ENCODE assay signal across 1 cellular context in the genomic region with DNA sequence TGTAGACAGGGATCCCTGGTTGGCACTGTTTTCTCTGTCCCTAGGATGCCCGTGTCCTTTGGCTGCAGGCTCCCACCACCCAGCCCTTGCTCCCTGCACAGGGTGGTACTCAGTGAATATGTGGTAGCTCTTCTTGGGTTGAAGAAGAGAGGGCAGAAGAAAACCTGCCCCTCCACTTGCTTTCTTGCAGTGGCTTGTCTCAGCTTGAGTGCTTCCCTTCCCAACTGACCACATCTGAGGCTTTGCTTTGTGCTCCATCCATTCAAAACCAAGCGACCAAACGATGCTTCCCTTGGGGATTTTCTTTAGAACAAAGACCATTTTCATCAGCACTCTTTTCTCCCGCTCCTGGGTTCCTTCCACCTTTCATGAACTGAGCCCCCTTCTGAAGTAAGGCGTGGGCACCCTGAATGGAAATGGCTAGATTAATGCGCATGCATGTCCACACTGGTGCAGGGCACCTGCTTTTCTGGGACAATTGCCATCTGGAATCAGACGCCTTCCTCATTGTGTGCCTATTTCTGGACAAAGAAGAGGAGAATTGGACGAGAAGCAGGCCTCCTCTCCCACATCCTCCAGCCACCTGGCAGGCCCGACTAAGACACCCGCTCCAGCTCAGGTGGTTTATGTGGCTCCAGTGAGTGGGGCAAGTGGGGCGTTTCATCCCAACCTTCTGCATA.
TF ChIP-seq lines count a peak whose summit lies in the region.

No MANE protein-coding gene starts in this region.

TF ChIP-seq in H1, 55 proteins besides CTCF, POLR2A, EP300 and RAD21:
- TF ChIP-seq RFX5 (IDR thresholded peaks at IDR 0.05; ENCODE audit: borderline replicate concordance, low read depth, low read length) (no peak), GABPA (IDR thresholded peaks at IDR 0.05; ENCODE audit: borderline replicate concordance, insufficient read depth, low read length) (no peak), CBX5 (IDR thresholded peaks at IDR 0.05; ENCODE audit: low read depth, low read length) (no peak), CHD1 (IDR thresholded peaks at IDR 0.05; ENCODE audit: low read depth, low read length) (no peak), GTF2F1 (IDR thresholded peaks at IDR 0.05; ENCODE audit: borderline replicate concordance, low read depth, low read length) (no peak), YY1 (IDR thresholded peaks at IDR 0.05; ENCODE audit: low read depth, low read length) (no peak), KDM5A (IDR thresholded peaks at IDR 0.05; ENCODE audit: low read length) (no peak), CEBPB (IDR thresholded peaks at IDR 0.05; ENCODE audit: low read depth, low read length) (no peak), SP2 (IDR thresholded peaks at IDR 0.05; ENCODE audit: low read length) (no peak), RXRA (IDR thresholded peaks at IDR 0.05; ENCODE audit: insufficient read depth, low read depth, low read length) (no peak), EZH2 (IDR thresholded peaks at IDR 0.05; ENCODE audit: low read depth, low read length, severe bottlenecking) (no peak), SIRT6 (IDR thresholded peaks at IDR 0.05; ENCODE audit: low read length) (no peak), MAFK (IDR thresholded peaks at IDR 0.05; ENCODE audit: low read depth, low read length) (no peak), TAF7 (optimal IDR thresholded peaks at IDR 0.05; ENCODE audit: borderline replicate concordance, low read depth, low read length) (no peak)
- TF ChIP-seq, protein P1, sequence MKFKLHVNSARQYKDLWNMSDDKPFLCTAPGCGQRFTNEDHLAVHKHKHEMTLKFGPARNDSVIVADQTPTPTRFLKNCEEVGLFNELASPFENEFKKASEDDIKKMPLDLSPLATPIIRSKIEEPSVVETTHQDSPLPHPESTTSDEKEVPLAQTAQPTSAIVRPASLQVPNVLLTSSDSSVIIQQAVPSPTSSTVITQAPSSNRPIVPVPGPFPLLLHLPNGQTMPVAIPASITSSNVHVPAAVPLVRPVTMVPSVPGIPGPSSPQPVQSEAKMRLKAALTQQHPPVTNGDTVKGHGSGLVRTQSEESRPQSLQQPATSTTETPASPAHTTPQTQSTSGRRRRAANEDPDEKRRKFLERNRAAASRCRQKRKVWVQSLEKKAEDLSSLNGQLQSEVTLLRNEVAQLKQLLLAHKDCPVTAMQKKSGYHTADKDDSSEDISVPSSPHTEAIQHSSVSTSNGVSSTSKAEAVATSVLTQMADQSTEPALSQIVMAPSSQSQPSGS (IDR thresholded peaks at IDR 0.05; ENCODE audit: low read length), result no peak
